27 cellular contexts compared by ENCODE assay signal in genomic region chr15:67399925-67400324, GRCh38.
"Had no signal": no experiment of that assay in that cellular context is flagged by ENCODE, and none has a peak within 500 bp of the region (broad histone marks: within the 10 kb centered on the region; RNA-seq: fewer than 3 reads in every experiment).

No MANE protein-coding gene starts in this region.

- H3K9me3 ChIP-seq: Peyer's patch, SJCRH30, SK-N-SH had no signal

- H3K27me3 ChIP-seq: brain microvascular endothelial cell, cardiac muscle cell, Peyer's patch, SJCRH30 had no signal

- H3K36me3 ChIP-seq: brain microvascular endothelial cell, cardiac muscle cell, Peyer's patch, SJCRH30 had no signal

- H3K4me2 ChIP-seq: SK-N-SH had no signal

- H3K4me1 ChIP-seq: Peyer's patch, SJCRH30 had no signal

- H3K4me3 ChIP-seq: cardiac muscle cell, Peyer's patch, SJCRH30 had no signal

- H3K27ac ChIP-seq: brain microvascular endothelial cell, cardiac muscle cell, Peyer's patch, RWPE1, SJCRH30, VCaP had no signal

- ATAC-seq: activated naive CD4-positive, alpha-beta T cell treated with anti-CD3 and anti-CD28 coated beads, Interleukin-2, amount 50 U/mL, for 72 hours; activated naive CD8-positive, alpha-beta T cell treated with anti-CD3 and anti-CD28 coated beads, Interleukin-2, amount 50 U/mL, for 24 hours; activated T-cell treated with anti-CD3 and anti-CD28 coated beads, Interleukin-2, amount 50 U/mL, for 4 hours had no signal

- H3K9ac ChIP-seq: SK-N-SH had no signal

- FAIRE-seq: astrocyte had no signal

- H3K9me2 ChIP-seq: SK-N-SH had no signal

- DNase-seq: activated CD4-positive, alpha-beta memory T cell treated with anti-CD3 and anti-CD28 coated beads for 36 hours; activated CD4-positive, alpha-beta T cell treated with anti-CD3 and anti-CD28 coated beads, Interleukin-2, amount 10 ng/mL, durations not matched to agents 7 days and 5 days; activated CD4-positive, CD25-positive, alpha-beta regulatory T cell; activated CD8-positive, alpha-beta memory T cell treated with anti-CD3 and anti-CD28 coated beads for 24 hours; activated effector memory CD4-positive, alpha-beta T cell treated with anti-CD3 and anti-CD28 coated beads, Interleukin-2, amount 50 U/mL, for 16 hours; activated naive CD4-positive, alpha-beta T cell treated with Interleukin-2 at 50 U/mL for 16 hours; activated naive CD8-positive, alpha-beta T cell treated with anti-CD3 and anti-CD28 coated beads, Interleukin-2, amount 50 U/mL, for 24 hours; activated T-cell treated with anti-CD3 and anti-CD28 coated beads, Interleukin-2, amount 50 U/mL, for 4 hours; amniotic stem cell; brain microvascular endothelial cell; NCI-H1048; NCI-H1930; NCI-H2107; NCI-H2171 treated with DMSO at 0.1 percent for 48 hours; NCI-H345; NCI-H510A treated with DMSO at 0.1 percent for 48 hours; NCI-H69; Peyer's patch; Right ventricle myocardium superior; SJCRH30; SK-N-SH; T-helper 1 cell had no signal
